In genomic region chr5:60376860-60377259, GRCh38 we compare ENCODE assay signal across 20 cellular contexts.
DNase-seq lines count a peak whose midpoint lies in the region; FAIRE-seq and TF ChIP-seq lines count a peak whose summit lies in the region.
"Had no signal": no experiment of that assay in that cellular context is flagged by ENCODE, and none has a peak within 500 bp of the region (broad histone marks: within the 10 kb centered on the region; RNA-seq: fewer than 3 reads in every experiment).

No MANE protein-coding gene starts in this region.

- H3K36me3 ChIP-seq in bronchial epithelial cell (ENCODE audit: control insufficient read depth, insufficient read depth, low read length) (no peaks in the 10 kb centered on the region), SJCRH30 (no peaks in the 10 kb centered on the region)
- H3K36me3 ChIP-seq: BLaER1 treated with 17β-estradiol and CSF1 and Interleukin-3, amounts not matched to agents 10 nM and 100 nM had no signal

- H3K27ac ChIP-seq in 22Rv1 (peak overlapping the region; percentile 95), SJCRH30 (no peak overlapping the region)
- H3K27ac ChIP-seq: A549; BLaER1 treated with 17β-estradiol and CSF1 and Interleukin-3, amounts not matched to agents 10 nM and 100 nM; C4-2B had no signal

- H3K4me1 ChIP-seq in SJCRH30 = no peaks in the 10 kb centered on the region
- H3K4me1 ChIP-seq: Caco-2 had no signal

- H3K27me3 ChIP-seq in bronchial epithelial cell (ENCODE audit: control insufficient read depth, insufficient read depth, low read length) = no peaks in the 10 kb centered on the region
- no peaks in the 10 kb centered on the region for H3K27me3 ChIP-seq in SJCRH30
- H3K27me3 ChIP-seq: BLaER1 treated with 17β-estradiol and CSF1 and Interleukin-3, amounts not matched to agents 10 nM and 100 nM had no signal

- no peak for TF ChIP-seq CTCF in 22Rv1 (IDR thresholded peaks at IDR 0.05)
- TF ChIP-seq CTCF in bronchial epithelial cell (IDR thresholded peaks at IDR 0.05; ENCODE audit: insufficient read depth, low read length, severe bottlenecking) = no peak

- no peaks in the 10 kb centered on the region for H3K9me3 ChIP-seq in SJCRH30 (replicated peaks)
- H3K9me3 ChIP-seq: A549; BLaER1 treated with 17β-estradiol and CSF1 and Interleukin-3, amounts not matched to agents 10 nM and 100 nM; Caco-2 had no signal

- DNase-seq in HTR-8/SVneo (ENCODE audit: insufficient read length, low spot score) (no peak), bronchial epithelial cell (ENCODE audit: low read depth) (no peak), mucosa of gallbladder (ENCODE audit: low spot score) (no peak), SJCRH30 (no peak)
- no peak for DNase-seq in activated CD8-positive, alpha-beta memory T cell treated with anti-CD3 and anti-CD28 coated beads for 24 hours
- DNase-seq: AML-193; Caco-2; Calu3; CD4-positive, alpha-beta T cell; CD8-positive, alpha-beta T cell; DMS79 treated with DMSO at 0.1 percent for 48 hours; GF-D8 had no signal

- H3K4me3 ChIP-seq in bronchial epithelial cell (ENCODE audit: low read depth, low read length) = no peak overlapping the region
- no peak overlapping the region for H3K4me3 ChIP-seq in SJCRH30
- H3K4me3 ChIP-seq: A549; BLaER1 treated with 17β-estradiol and CSF1 and Interleukin-3, amounts not matched to agents 10 nM and 100 nM had no signal

- FAIRE-seq in HTR-8/SVneo (lab: Jason Lieb, UNC) (peak; percentile 64), bronchial epithelial cell (lab: Jason Lieb, UNC) (peak; percentile 13)
- FAIRE-seq: A549, D721Med, G401.6, GM12891, GM19239 had no signal
